8 cellular contexts compared by ENCODE assay signal in the genomic region with DNA sequence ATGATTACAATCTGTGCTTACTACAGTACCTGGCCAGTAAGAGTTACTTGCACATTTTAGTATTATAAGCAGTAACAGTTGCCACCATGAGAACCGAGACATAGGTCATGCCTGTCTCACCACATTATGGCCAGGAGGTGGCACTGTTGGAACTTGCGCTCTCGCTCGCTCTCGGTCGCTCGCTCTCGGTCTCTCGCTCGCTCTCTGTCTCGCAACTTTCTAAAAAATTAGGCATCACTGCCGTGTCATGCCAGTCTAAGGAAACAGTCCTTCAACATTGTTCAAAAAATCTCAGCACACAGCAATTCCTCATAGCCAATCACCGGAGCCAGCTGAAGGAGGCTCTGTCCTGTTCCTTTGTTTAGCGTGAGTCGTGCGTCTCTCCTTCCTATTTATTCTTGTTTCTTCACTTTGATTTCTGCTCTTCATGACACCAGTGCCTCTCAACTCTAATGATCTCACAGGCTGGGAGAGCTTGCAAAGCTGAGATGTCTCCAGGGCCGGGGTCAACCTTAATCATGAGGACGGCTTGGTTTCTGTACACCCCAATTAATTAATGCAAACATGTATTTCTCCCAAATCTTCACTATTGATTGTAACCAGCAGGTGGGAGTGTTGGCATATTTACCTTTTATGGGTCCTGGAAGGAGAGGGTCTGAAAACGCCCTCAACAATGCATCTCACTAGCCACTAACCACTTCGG. TPM values are rescaled to one million over a fixed set of nuclear protein-coding genes. Genes with fewer than 3 reads are reported as not detected.
DNase-seq lines count a peak whose midpoint lies in the region; ATAC-seq, FAIRE-seq and TF ChIP-seq lines count a peak whose summit lies in the region.

No MANE protein-coding gene starts in this region.

- in situ Hi-C loops in HepG2 (cut with HindIII; ENCODE audit: extremely low pct_ligation_motif_present, low pct_unique_long_range_greater_than_20kb), result loop anchor here (5.0 to 10.0 kb wide), 3 partner anchors 390 to 458 kb away; no protein-coding TSS in a partner anchor

- peak overlapping the region; percentile 99 for H3K4me2 ChIP-seq in HepG2 (ENCODE audit: low read depth, low read length)

- POLR2A ChIA-PET in HepG2 (lab: Yijun Ruan, JAX), result no interaction called here

- H2AFZ ChIP-seq in HepG2 (ENCODE audit: low read length), result peak overlapping the region; percentile 97

- H3K79me2 ChIP-seq in HepG2 (ENCODE audit: insufficient read depth, low read length), result no peaks in the 10 kb centered on the region

- H3K27ac ChIP-seq in C4-2B (no peak overlapping the region), duodenal mucosa (ENCODE audit: low read depth, low read length) (no peak overlapping the region), HepG2 (ENCODE audit: extremely low read length, insufficient read depth, low read length) (no peak overlapping the region)

- TF ChIP-seq EP300 in HepG2 (IDR thresholded peaks at IDR 0.05; ENCODE audit: low read depth in 2 of 2, low read length in 2 of 2) (no peak), HepG2 (CRISPR knock-in tag; IDR thresholded peaks at IDR 0.05; ENCODE audit: borderline replicate concordance) (no peak)

- intact Hi-C loops in HepG2 (cut with micrococcal nuclease; ENCODE audit: unreplicated experiment), result loop anchor here (1.0 kb wide), 3 partner anchors 393 to 460 kb away; no protein-coding TSS in a partner anchor

- CTCF ChIA-PET in HepG2 (lab: Yijun Ruan, JAX; ENCODE audit: low intra/inter-chr PET ratio, low total read pairs), result interaction anchor here (1.0 to 7.7 kb wide), 6 partner anchors 221 to 470 kb away, joined by 3 to 255 read pairs (median 15); no protein-coding TSS in a partner anchor

- FAIRE-seq in HepG2 (lab: Jason Lieb, UNC), result peak; percentile 85

- peak; percentile 66 for ATAC-seq in GM19324 (IDR thresholded peaks at IDR 0.05; ENCODE audit: low FRiP score, unreplicated experiment)
- peak; percentile 88 for ATAC-seq in HG03442 (IDR thresholded peaks at IDR 0.05; ENCODE audit: unreplicated experiment)
- peak; percentile 90 for ATAC-seq in HepG2

- H3K36me3 ChIP-seq in duodenal mucosa (ENCODE audit: control insufficient read depth in 1 of 2, insufficient read depth in 2 of 2, low read length in 2 of 2) (no peaks in the 10 kb centered on the region), HepG2 (replicated peaks in 1 of 2; ENCODE audit: control insufficient read depth in 1 of 2, insufficient read depth in 2 of 2, low read length in 2 of 2) (no peaks in the 10 kb centered on the region)

- H3K4me1 ChIP-seq in duodenal mucosa (ENCODE audit: control insufficient read depth in 1 of 2, insufficient read depth in 2 of 2, low read length in 2 of 2) (no peaks in the 10 kb centered on the region), HepG2 (ENCODE audit: insufficient read depth, low read length) (no peaks in the 10 kb centered on the region)

- WGBS in HepG2 (ENCODE audit: low lambda C conversion rate), result under 1% methylated on average over 16 of the region's 20 CpGs

- no TSS peak for BruUV-seq in HepG2 (replicated peaks; lab: Mats Ljungman, UMichigan)

- TF ChIP-seq CTCF in C4-2B (conservative IDR thresholded peaks at IDR 0.05) (peak; percentile 98), HepG2 (CRISPR knock-in tag; IDR thresholded peaks at IDR 0.05) (peak; percentile 83)

- peaks cover 10% of the 10 kb centered on the region in 2 donors for H3K27me3 ChIP-seq in duodenal mucosa (ENCODE audit: control insufficient read depth in 1 of 2, insufficient read depth in 2 of 2, low read length in 2 of 2)
- H3K27me3 ChIP-seq in HepG2 (ENCODE audit: control insufficient read depth in 1 of 2, insufficient read depth in 2 of 2, low read length in 2 of 2), result peaks cover 0 to 12% of the 10 kb centered on the region in 2 experiments; a peak in 4 of 5 replicates

- DNase-seq in NCI-H524 (lab: John Stamatoyannopoulos, UW), result peak; percentile 65 to 80
- DNase-seq in activated CD4-positive, alpha-beta T cell treated with anti-CD3 and anti-CD28 coated beads, Interleukin-2, amount 50 U/mL, for 1 hour, result peak; percentile 56
- peak; percentile 63 for DNase-seq in HepG2 (ENCODE audit: low spot score)
- DNase-seq in stimulated activated CD4-positive, alpha-beta T cell treated with anti-CD3 and anti-CD28 coated beads, Interleukin-2, amount 100 ng/mL, for 48 hours, result peak; percentile 48 to 52

- H3K9ac ChIP-seq in duodenal mucosa (ENCODE audit: low read depth in 1 of 2, low read length in 2 of 2) (peak overlapping the region; percentile 59 to 64), HepG2 (ENCODE audit: insufficient read depth, low read depth, low read length) (peak overlapping the region; percentile 42)

- no peaks in the 10 kb centered on the region for H3K9me3 ChIP-seq in duodenal mucosa (ENCODE audit: control insufficient read depth in 1 of 2, low read length in 2 of 2)
- no peaks in the 10 kb centered on the region for H3K9me3 ChIP-seq in HepG2 (ENCODE audit: low read length)

- H4K20me1 ChIP-seq in HepG2 (ENCODE audit: insufficient read depth, low read length), result no peaks in the 10 kb centered on the region

- H3K4me3 ChIP-seq in duodenal mucosa (ENCODE audit: low read depth in 1 of 2, low read length in 2 of 2) (peak overlapping the region; percentile 72 to 73), HepG2 (replicated peaks in 1 of 3; ENCODE audit: insufficient read depth in 1 of 3, low read depth in 2 of 3, low read length in 3 of 3) (peak overlapping the region; percentile 50 to 73 (median 58))

- TF ChIP-seq RAD21 in HepG2 (CRISPR knock-in tag; IDR thresholded peaks at IDR 0.05), result peak; percentile 42

- no peak for TF ChIP-seq POLR2A in HepG2 (IDR thresholded peaks at IDR 0.05; ENCODE audit: insufficient read depth in 1 of 2, low read depth in 2 of 2, low read length in 2 of 2)

TF ChIP-seq in HepG2, 621 proteins besides CTCF, POLR2A, EP300 and RAD21 (continues in another document):
- TF ChIP-seq ZSCAN9 (CRISPR knock-in tag; IDR thresholded peaks at IDR 0.05; ENCODE audit: borderline replicate concordance) (no peak), ZNF546 (CRISPR knock-in tag; conservative IDR thresholded peaks at IDR 0.05) (no peak), TEAD3 (CRISPR knock-in tag; optimal IDR thresholded peaks at IDR 0.05; ENCODE audit: borderline replicate concordance) (peak; percentile 41), MBD4 (IDR thresholded peaks at IDR 0.05; ENCODE audit: borderline replicate concordance, low read length) (no peak)
- TF ChIP-seq, protein P1, sequence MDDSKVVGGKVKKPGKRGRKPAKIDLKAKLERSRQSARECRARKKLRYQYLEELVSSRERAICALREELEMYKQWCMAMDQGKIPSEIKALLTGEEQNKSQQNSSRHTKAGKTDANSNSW (CRISPR knock-in tag; IDR thresholded peaks at IDR 0.05; ENCODE audit: borderline replicate concordance), result no peak

RNA-seq across cellular contexts. Expression of gene ADAMTS8, which starts 6.3 kb away (rescaled TPM):
- total RNA-seq in HepG2 (2016; rRNA removed; fragmentation: Illumina TruSeq; extraction: Trizol), result not detected in 2 replicates
- total RNA-seq in HepG2 (2016; cell fraction: cytosol; rRNA removed; fragmentation: Illumina TruSeq; extraction: Trizol; ENCODE audit: low read depth), result not detected in 2 replicates
- not detected in 2 replicates for total RNA-seq in HepG2 (2016; cell fraction: insoluble cytoplasmic fraction; rRNA removed; fragmentation: Illumina TruSeq; extraction: Trizol)
- not detected in 2 replicates for total RNA-seq in HepG2 (2016; cell fraction: membrane; rRNA removed; fragmentation: Illumina TruSeq; extraction: Trizol)
- not detected in 2 replicates for total RNA-seq in HepG2 (2016; cell fraction: nucleus; rRNA removed; fragmentation: Illumina TruSeq; extraction: Trizol)
- polyA plus RNA-seq in HepG2 (2011; rRNA removed), result not detected in 2 replicates
- polyA plus RNA-seq in HepG2 (2011; cell fraction: cytosol; rRNA removed), result not detected in 2 replicates
- not detected in 2 replicates for polyA plus RNA-seq in HepG2 (2011; cell fraction: nucleus; rRNA removed)
- not detected in 2 replicates for polyA plus RNA-seq in HepG2 (2012)
- polyA plus RNA-seq in HepG2 (2016; cell fraction: cytosol; fragmentation: Illumina TruSeq; extraction: Trizol; ENCODE audit: low read depth), result not detected in 2 replicates
- not detected in 2 replicates for polyA plus RNA-seq in HepG2 (2016; cell fraction: insoluble cytoplasmic fraction; fragmentation: Illumina TruSeq; extraction: Trizol; ENCODE audit: low read depth)
- not detected in 2 replicates for polyA plus RNA-seq in HepG2 (2016; cell fraction: membrane; fragmentation: Illumina TruSeq; extraction: Trizol; ENCODE audit: low read depth)
- polyA plus RNA-seq in HepG2 (2016; cell fraction: nucleus; fragmentation: Illumina TruSeq; extraction: Trizol; ENCODE audit: insufficient read depth, low read depth), result not detected in 2 replicates
- not detected in 2 replicates for polyA minus RNA-seq in HepG2 (2011; rRNA and poly(A)+ RNA removed; ENCODE audit: low replicate concordance)
- polyA minus RNA-seq in HepG2 (2011; cell fraction: cytosol; rRNA and poly(A)+ RNA removed), result not detected in 2 replicates
- polyA minus RNA-seq in HepG2 (2011; cell fraction: nucleus; rRNA and poly(A)+ RNA removed), result not detected in 2 replicates

RNA-seq across cellular contexts. Expression of gene ADAMTS15, which starts 13.8 kb away (rescaled TPM):
- total RNA-seq in HepG2 (2016; rRNA removed; fragmentation: Illumina TruSeq; extraction: Trizol), result 0.02 TPM in 1 of 2 replicates, not detected in the other
- total RNA-seq in HepG2 (2016; cell fraction: cytosol; rRNA removed; fragmentation: Illumina TruSeq; extraction: Trizol; ENCODE audit: low read depth), result not detected in 2 replicates
- not detected in 2 replicates for total RNA-seq in HepG2 (2016; cell fraction: insoluble cytoplasmic fraction; rRNA removed; fragmentation: Illumina TruSeq; extraction: Trizol)
- total RNA-seq in HepG2 (2016; cell fraction: membrane; rRNA removed; fragmentation: Illumina TruSeq; extraction: Trizol), result not detected in 2 replicates
- not detected in 2 replicates for total RNA-seq in HepG2 (2016; cell fraction: nucleus; rRNA removed; fragmentation: Illumina TruSeq; extraction: Trizol)
- 0.01 TPM in 1 of 2 replicates, not detected in the other for polyA plus RNA-seq in HepG2 (2011; rRNA removed)
- not detected in 2 replicates for polyA plus RNA-seq in HepG2 (2011; cell fraction: cytosol; rRNA removed)
- polyA plus RNA-seq in HepG2 (2011; cell fraction: nucleus; rRNA removed), result not detected in 2 replicates
- polyA plus RNA-seq in HepG2 (2012), result not detected in 2 replicates
- polyA plus RNA-seq in HepG2 (2016; cell fraction: cytosol; fragmentation: Illumina TruSeq; extraction: Trizol; ENCODE audit: low read depth), result not detected in 2 replicates
- not detected in 2 replicates for polyA plus RNA-seq in HepG2 (2016; cell fraction: insoluble cytoplasmic fraction; fragmentation: Illumina TruSeq; extraction: Trizol; ENCODE audit: low read depth)
- not detected in 2 replicates for polyA plus RNA-seq in HepG2 (2016; cell fraction: membrane; fragmentation: Illumina TruSeq; extraction: Trizol; ENCODE audit: low read depth)
- polyA plus RNA-seq in HepG2 (2016; cell fraction: nucleus; fragmentation: Illumina TruSeq; extraction: Trizol; ENCODE audit: insufficient read depth, low read depth), result not detected in 2 replicates
- polyA minus RNA-seq in HepG2 (2011; rRNA and poly(A)+ RNA removed; ENCODE audit: low replicate concordance), result 0.63 TPM in 1 of 2 replicates, not detected in the other
- not detected in 2 replicates for polyA minus RNA-seq in HepG2 (2011; cell fraction: cytosol; rRNA and poly(A)+ RNA removed)
- not detected in 2 replicates for polyA minus RNA-seq in HepG2 (2011; cell fraction: nucleus; rRNA and poly(A)+ RNA removed)
